ENCODE assay signal across 24 cellular contexts in the genomic region with DNA sequence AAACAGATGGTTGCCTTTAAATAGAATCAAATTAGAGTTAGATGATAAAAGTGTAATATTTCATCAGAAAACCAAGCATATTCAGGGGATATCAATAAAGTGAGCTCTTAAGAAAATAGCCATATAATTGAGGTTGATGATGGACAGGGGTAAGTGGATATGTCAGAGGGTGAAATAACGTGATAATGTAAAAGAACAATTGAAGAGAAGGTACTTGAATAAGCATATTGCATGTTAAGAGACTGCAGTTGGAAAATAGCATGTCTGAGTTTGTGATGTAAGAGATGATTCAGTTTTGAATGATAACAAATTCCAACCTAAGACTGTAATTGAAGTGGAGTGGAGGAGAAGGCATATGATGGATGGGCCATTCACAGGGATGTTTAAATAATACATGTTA.
"Had no signal": no experiment of that assay in that cellular context is flagged by ENCODE, and none has a peak within 500 bp of the region (broad histone marks: within the 10 kb centered on the region; RNA-seq: fewer than 3 reads in every experiment).

No MANE protein-coding gene starts in this region.

- H3K27ac ChIP-seq: brain microvascular endothelial cell, coronary artery, dorsolateral prefrontal cortex had no signal

- H3K36me3 ChIP-seq: brain microvascular endothelial cell had no signal

- DNase-seq: activated CD4-positive, alpha-beta memory T cell treated with anti-CD3 and anti-CD28 coated beads, Interleukin-2, amount 10 ng/mL, durations not matched to agents 7 days and 5 days; activated CD4-positive, alpha-beta T cell treated with anti-CD3 and anti-CD28 coated beads for 36 hours; activated CD4-positive, alpha-beta T cell treated with anti-CD3 and anti-CD28 coated beads, Interleukin-2, amount 10 ng/mL, durations not matched to agents 7 days and 5 days; activated CD4-positive, alpha-beta T cell treated with anti-CD3 and anti-CD28 coated beads, Interleukin-2, amount 50 U/mL, for 4 hours; activated CD4-positive, CD25-positive, alpha-beta regulatory T cell; activated CD4-positive, CD25-positive, alpha-beta regulatory T cell treated with anti-CD3 and anti-CD28 coated beads, Interleukin-2, amount 50 U/mL, for 72 hours; activated CD8-positive, alpha-beta memory T cell treated with anti-CD3 and anti-CD28 coated beads, Interleukin-2, amount 50 U/mL, for 48 hours; activated gamma-delta T cell; activated naive CD4-positive, alpha-beta T cell; activated naive CD4-positive, alpha-beta T cell treated with anti-CD3 and anti-CD28 coated beads, Interleukin-2, amount 50 U/mL, for 16 hours; activated T-cell treated with anti-CD3 and anti-CD28 coated beads for 4 hours; activated T-cell treated with anti-CD3 and anti-CD28 coated beads, Interleukin-2, amount 50 U/mL, for 24 hours; activated T-cell treated with anti-CD3 and anti-CD28 coated beads, Interleukin-2, amount 50 U/mL, for 72 hours; amniotic stem cell; anterior cingulate cortex; brain microvascular endothelial cell; dorsolateral prefrontal cortex; effector memory CD4-positive, alpha-beta T cell; endodermal cell; foreskin fibroblast; head of caudate nucleus; T-helper 2 cell had no signal

- ATAC-seq: activated CD4-positive, alpha-beta T cell treated with anti-CD3 and anti-CD28 coated beads for 36 hours; activated T-cell treated with anti-CD3 and anti-CD28 coated beads, Interleukin-2, amount 50 U/mL, for 72 hours; esophagus mucosa had no signal

- H3K4me3 ChIP-seq: coronary artery, dorsolateral prefrontal cortex had no signal

- H3K27me3 ChIP-seq: brain microvascular endothelial cell, dorsolateral prefrontal cortex had no signal
